ENCODE assay signal across 11 cellular contexts in genomic region chr15:82681371-82681770, GRCh38. TPM values are rescaled to one million over a fixed set of nuclear protein-coding genes. Genes with fewer than 3 reads are reported as not detected.
A peak's percentile ranks its signal among the peaks of the same experiment; 100 is the strongest.
DNase-seq lines count a peak whose midpoint lies in the region; ATAC-seq and TF ChIP-seq lines count a peak whose summit lies in the region.
"Had no signal": no experiment of that assay in that cellular context is flagged by ENCODE, and none has a peak within 500 bp of the region (broad histone marks: within the 10 kb centered on the region; RNA-seq: fewer than 3 reads in every experiment).

No MANE protein-coding gene starts in this region.

- no peaks in the 10 kb centered on the region for H3F3A ChIP-seq in smooth muscle cell (ENCODE audit: low read depth)

- no peaks in the 10 kb centered on the region for H3K9me3 Mint-ChIP-seq in activated CD8-positive, alpha-beta memory T cell treated with anti-CD3 and anti-CD28 coated beads, Interleukin-2, amount 10 ng/mL, durations not matched to agents 7 days and 5 days (ENCODE audit: low read depth)
- peaks cover 7% of the 10 kb centered on the region for H3K9me3 Mint-ChIP-seq in glutamatergic neuron (ENCODE audit: unreplicated experiment)

- intact Hi-C loops in OCI-LY7 (cut with micrococcal nuclease; ENCODE audit: unreplicated experiment): no loop called here

- H3K4me1 Mint-ChIP-seq in activated CD8-positive, alpha-beta memory T cell treated with anti-CD3 and anti-CD28 coated beads, Interleukin-2, amount 10 ng/mL, durations not matched to agents 7 days and 5 days: peaks cover 12% of the 10 kb centered on the region
- peaks cover 6% of the 10 kb centered on the region for H3K4me1 Mint-ChIP-seq in glutamatergic neuron (ENCODE audit: low read depth, unreplicated experiment)

- H3K27ac Mint-ChIP-seq in activated CD8-positive, alpha-beta memory T cell treated with anti-CD3 and anti-CD28 coated beads, Interleukin-2, amount 10 ng/mL, durations not matched to agents 7 days and 5 days: no peak overlapping the region
- H3K27ac Mint-ChIP-seq in glutamatergic neuron (ENCODE audit: unreplicated experiment): peak overlapping the region; percentile 84

- no TSS peak for BruUV-seq in OCI-LY7 (replicated peaks; lab: Mats Ljungman, UMichigan)

- H2AFZ ChIP-seq in smooth muscle cell (ENCODE audit: low read depth) (no peak overlapping the region), OCI-LY7 (ENCODE audit: low read length) (no peak overlapping the region)

- H3K27me3 Mint-ChIP-seq in activated CD8-positive, alpha-beta memory T cell treated with anti-CD3 and anti-CD28 coated beads, Interleukin-2, amount 10 ng/mL, durations not matched to agents 7 days and 5 days: peaks cover 24% of the 10 kb centered on the region
- H3K27me3 Mint-ChIP-seq in glutamatergic neuron (ENCODE audit: unreplicated experiment): peaks cover 2% of the 10 kb centered on the region

- no peak for TF ChIP-seq CTCF in VCaP (conservative IDR thresholded peaks at IDR 0.05)
- TF ChIP-seq CTCF in glutamatergic neuron (IDR thresholded peaks at IDR 0.05; ENCODE audit: partially characterized antibody, unreplicated experiment): no peak
- TF ChIP-seq CTCF in smooth muscle cell (IDR thresholded peaks at IDR 0.05; ENCODE audit: borderline replicate concordance, insufficient read depth, poor library complexity, severe bottlenecking): no peak
- no peak for TF ChIP-seq CTCF in OCI-LY7 (conservative IDR thresholded peaks at IDR 0.05; ENCODE audit: low read length)

- H3K4me3 Mint-ChIP-seq in activated CD8-positive, alpha-beta memory T cell treated with anti-CD3 and anti-CD28 coated beads, Interleukin-2, amount 10 ng/mL, durations not matched to agents 7 days and 5 days: peak overlapping the region; percentile 73
- H3K4me3 Mint-ChIP-seq in glutamatergic neuron (ENCODE audit: unreplicated experiment): peak overlapping the region; percentile 85

- POLR2A ChIA-PET in OCI-LY7 (lab: Charles Lee): interaction anchor here (0.6 kb wide), 1 partner anchor 77 kb away, joined by 3 read pairs; no protein-coding TSS in a partner anchor

- H3K27me3 ChIP-seq in smooth muscle cell (ENCODE audit: low read depth): peaks cover 46% of the 10 kb centered on the region

- H3K4me2 ChIP-seq in smooth muscle cell (peak overlapping the region; percentile 80), OCI-LY7 (ENCODE audit: low read length) (no peak overlapping the region)
- H3K4me2 ChIP-seq: SK-N-SH had no signal

- no peak for ATAC-seq in activated CD8-positive, alpha-beta memory T cell treated with anti-CD3 and anti-CD28 coated beads, Interleukin-2, amount 10 ng/mL, durations not matched to agents 7 days and 5 days

- H3K36me3 Mint-ChIP-seq in activated CD8-positive, alpha-beta memory T cell treated with anti-CD3 and anti-CD28 coated beads, Interleukin-2, amount 10 ng/mL, durations not matched to agents 7 days and 5 days: no peaks in the 10 kb centered on the region
- peaks cover 4% of the 10 kb centered on the region for H3K36me3 Mint-ChIP-seq in glutamatergic neuron (ENCODE audit: unreplicated experiment)

- DNase-seq in activated CD8-positive, alpha-beta memory T cell treated with anti-CD3 and anti-CD28 coated beads, Interleukin-2, amount 10 ng/mL, durations not matched to agents 7 days and 5 days: no peak
- no peak for DNase-seq in activated CD8-positive, alpha-beta memory T cell treated with anti-CD3 and anti-CD28 coated beads, Interleukin-2, amount 50 U/mL, for 48 hours
- DNase-seq in glutamatergic neuron (no peak), smooth muscle cell (lab: John Stamatoyannopoulos, UW; ENCODE audit: unreplicated experiment) (no peak), OCI-LY7 (ENCODE audit: low spot score) (no peak), caudate nucleus (lab: John Stamatoyannopoulos, UW) (no peak)
- DNase-seq in effector CD4-positive, alpha-beta T cell: no peak
- DNase-seq: GDM1, NCI-H524, SK-N-SH had no signal

- CTCF ChIA-PET in activated CD8-positive, alpha-beta memory T cell treated with anti-CD3 and anti-CD28 coated beads, Interleukin-2, amount 10 ng/mL, durations not matched to agents 7 days and 5 days (lab: Charles Lee): interaction anchor here (1.2 to 1.7 kb wide), 2 partner anchors 288 to 319 kb away, joined by 3 to 5 read pairs; no protein-coding TSS in a partner anchor
- CTCF ChIA-PET in OCI-LY7 (lab: Charles Lee; ENCODE audit: unreplicated experiment): no interaction called here

- H3K4me1 ChIP-seq in smooth muscle cell (ENCODE audit: low read depth) (no peaks in the 10 kb centered on the region), OCI-LY7 (ENCODE audit: insufficient read depth, low read length, poor library complexity, severe bottlenecking) (no peaks in the 10 kb centered on the region)

- H3K79me2 ChIP-seq in smooth muscle cell (ENCODE audit: low read depth) (no peaks in the 10 kb centered on the region), OCI-LY7 (ENCODE audit: insufficient read depth, low read depth, low read length) (no peaks in the 10 kb centered on the region)

- no peak overlapping the region for H3K9ac ChIP-seq in smooth muscle cell (ENCODE audit: low read depth)
- H3K9ac ChIP-seq: SK-N-SH had no signal

- H3K9me3 ChIP-seq in smooth muscle cell (replicated peaks; ENCODE audit: low read depth) (no peaks in the 10 kb centered on the region), OCI-LY7 (ENCODE audit: low read length) (no peaks in the 10 kb centered on the region)
- H3K9me3 ChIP-seq: SK-N-SH had no signal

- no peaks in the 10 kb centered on the region for H3K9me2 ChIP-seq in OCI-LY7 (ENCODE audit: insufficient read depth, low read length)
- H3K9me2 ChIP-seq: SK-N-SH had no signal

- H3K27ac ChIP-seq in VCaP: peak overlapping the region; percentile 83; the same call in 1 of the 2 replicates
- H3K27ac ChIP-seq in smooth muscle cell (ENCODE audit: low read depth): no peak overlapping the region
- no peak overlapping the region for H3K27ac ChIP-seq in OCI-LY7 (ENCODE audit: low read depth, low read length, poor library complexity, severe bottlenecking)
- no peak overlapping the region for H3K27ac ChIP-seq in caudate nucleus (ENCODE audit: low read depth, low read length)

- H3K36me3 ChIP-seq in smooth muscle cell (ENCODE audit: low read depth) (no peaks in the 10 kb centered on the region), OCI-LY7 (ENCODE audit: insufficient read depth, low read length) (no peaks in the 10 kb centered on the region)

- WGBS in smooth muscle cell (ENCODE audit: low lambda C conversion rate): 84% methylated on average over 10 of the region's 10 CpGs

- H4K20me1 ChIP-seq in smooth muscle cell (ENCODE audit: low read depth) (no peaks in the 10 kb centered on the region), OCI-LY7 (ENCODE audit: insufficient read depth, low read length) (no peaks in the 10 kb centered on the region)

- H3K4me3 ChIP-seq in smooth muscle cell (peak overlapping the region; percentile 46), OCI-LY7 (ENCODE audit: low read depth, low read length, poor library complexity, severe bottlenecking) (no peak overlapping the region)

RNA-seq across cellular contexts. Expression of gene AP3B2, which starts 28.3 kb away (rescaled TPM):
- total RNA-seq in activated CD8-positive, alpha-beta memory T cell treated with anti-CD3 and anti-CD28 coated beads, Interleukin-2, amount 10 ng/mL, durations not matched to agents 7 days and 5 days: not detected
- total RNA-seq in glutamatergic neuron (ENCODE audit: unreplicated experiment) (218 TPM), smooth muscle cell (1.0 and 1.6 TPM in 2 replicates), OCI-LY7 (2022) (0.13 and 0.50 TPM in 2 replicates)
- 0.66 and 1.9 TPM in 2 replicates for polyA plus RNA-seq in smooth muscle cell
- not detected in 2 replicates for total RNA-seq in OCI-LY7 (2014; rRNA removed; shearing (Covaris generic))

RNA-seq across cellular contexts. Expression of gene CPEB1, which starts 34.2 kb away (rescaled TPM):
- not detected for total RNA-seq in activated CD8-positive, alpha-beta memory T cell treated with anti-CD3 and anti-CD28 coated beads, Interleukin-2, amount 10 ng/mL, durations not matched to agents 7 days and 5 days
- 15.2 TPM for total RNA-seq in glutamatergic neuron (ENCODE audit: unreplicated experiment)
- total RNA-seq in smooth muscle cell: 5.8 and 10.2 TPM in 2 replicates
- 5.3 and 9.8 TPM in 2 replicates for polyA plus RNA-seq in smooth muscle cell
- total RNA-seq in OCI-LY7 (2014; rRNA removed; shearing (Covaris generic)): not detected in 2 replicates
- total RNA-seq in OCI-LY7 (2022): not detected in 2 replicates

Comparison
In these comparisons a context has a peak if more than half of its experiments do, and no peak if none do; other contexts are left out.
1. RNA of gene AP3B2, which starts 28.3 kb away (total RNA-seq): 218 TPM in glutamatergic neuron (single experiment); 1.0 to 1.6 TPM in smooth muscle cell, not detected in activated CD8-positive, alpha-beta memory T cell treated with anti-CD3 and anti-CD28 coated beads, Interleukin-2, amount 10 ng/mL, durations not matched to agents 7 days and 5 days and 0.13 to 0.50 TPM in OCI-LY7; every median in the first group is over 10 times any median in the second.